8 cellular contexts compared by ENCODE assay signal in the genomic region with DNA sequence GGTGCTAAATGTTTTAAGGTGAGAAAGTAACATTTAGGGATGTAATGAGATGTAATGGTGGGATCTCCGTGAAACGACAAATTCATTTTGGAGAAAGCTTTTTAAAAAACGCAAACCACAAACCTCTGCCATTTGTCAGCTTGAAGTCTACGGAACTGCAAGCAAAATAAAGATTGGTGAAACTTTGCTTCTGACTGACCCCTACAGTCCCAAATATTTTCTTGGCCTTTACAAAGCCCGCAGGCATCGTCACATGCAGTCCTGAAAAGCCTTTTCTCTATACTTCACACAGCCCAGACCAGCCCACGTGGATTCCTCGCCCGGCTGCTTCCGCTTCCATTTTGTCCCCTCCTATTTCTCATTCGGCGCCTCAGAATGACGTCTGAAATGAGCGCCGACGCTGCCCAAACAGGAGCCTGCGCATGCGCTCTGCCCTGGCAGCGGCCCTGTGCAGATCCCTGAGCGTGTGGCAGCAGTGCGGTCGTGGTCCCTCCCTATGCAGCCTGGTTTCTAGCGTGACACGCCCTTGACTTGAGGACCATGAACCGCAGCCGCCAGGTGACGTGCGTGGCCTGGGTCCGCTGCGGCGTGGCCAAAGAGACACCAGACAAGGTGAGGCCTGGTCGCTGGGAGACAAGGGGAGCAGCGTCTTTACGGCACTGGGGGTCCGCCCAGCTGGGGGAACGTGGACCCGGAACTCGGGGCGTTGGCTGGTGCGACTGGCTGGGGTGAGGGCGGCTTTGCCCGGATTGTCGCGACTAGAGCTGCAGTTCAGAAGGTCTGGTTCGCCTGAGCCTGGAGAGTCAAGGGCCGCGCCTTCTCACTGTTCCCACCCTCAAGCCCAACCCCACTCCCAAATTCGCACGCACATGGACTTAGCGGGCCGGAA. TPM values are rescaled to one million over a fixed set of nuclear protein-coding genes. Genes with fewer than 3 reads are reported as not detected.
A peak's percentile ranks its signal among the peaks of the same experiment; 100 is the strongest.
DNase-seq lines count a peak whose midpoint lies in the region; ATAC-seq and TF ChIP-seq lines count a peak whose summit lies in the region.

Gene PWP1 (plus strand): TSS at position 440 of the 889 bp plus-strand sequence. CDS start 101 bp downstream, at position 541.

- H3K27ac ChIP-seq in GM23338 (ENCODE audit: low read depth), result peak within 1 kb of the TSS; percentile 98

- H2AFZ ChIP-seq in GM23338, result peak within 1 kb of the TSS; percentile 80

- H3K27ac Mint-ChIP-seq in GM23338, result peak within 1 kb of the TSS; percentile 100
- peak within 1 kb of the TSS; percentile 97 for H3K27ac Mint-ChIP-seq in activated T-helper 1 cell treated with anti-CD3 and anti-CD28 coated beads, Interleukin-12 subunit alpha, Interleukin-12 subunit beta, Interleukin-2, Interleukin-4 antibody, amounts not matched to agents 30 ng/mL and 10 ng/mL and 1 ng/mL, durations not matched to agents 14 hours and 24 hours and 36 hours
- H3K27ac Mint-ChIP-seq in naive B cell, result peak within 1 kb of the TSS; percentile 96 to 99 (median 98)
- peak within 1 kb of the TSS; percentile 99 for H3K27ac Mint-ChIP-seq in stimulated activated effector memory CD8-positive, alpha-beta T cell treated with anti-CD3 and anti-CD28 coated beads, Interleukin-12 subunit alpha, Interleukin-12 subunit beta, amount 100 ng/mL, for 72 hours

- peaks cover 14% of the 10 kb centered on the region for H3K27me3 Mint-ChIP-seq in GM23338 (ENCODE audit: insufficient read depth, low read depth, poor library complexity)
- H3K27me3 Mint-ChIP-seq in activated T-helper 1 cell treated with anti-CD3 and anti-CD28 coated beads, Interleukin-12 subunit alpha, Interleukin-12 subunit beta, Interleukin-2, Interleukin-4 antibody, amounts not matched to agents 30 ng/mL and 10 ng/mL and 1 ng/mL, durations not matched to agents 14 hours and 24 hours and 36 hours (ENCODE audit: insufficient read depth), result no peaks in the 10 kb centered on the region
- no peaks in the 10 kb centered on the region for H3K27me3 Mint-ChIP-seq in naive B cell

- peak within 1 kb of the TSS; percentile 80 for H3K4me2 ChIP-seq in GM23338

- peaks cover 7% of the 10 kb centered on the region for H4K20me1 ChIP-seq in GM23338 (replicated peaks; ENCODE audit: insufficient read depth)

- peaks cover 21% of the 10 kb centered on the region for H3K79me2 ChIP-seq in GM23338 (replicated peaks; ENCODE audit: insufficient read depth)

- H3K4me1 ChIP-seq in GM23338 (ENCODE audit: insufficient read depth), result peaks cover 9% of the 10 kb centered on the region

- H3K27me3 ChIP-seq in GM23338 (ENCODE audit: insufficient read depth), result no peaks in the 10 kb centered on the region

- no peak for TF ChIP-seq CTCF in GM23338 (conservative IDR thresholded peaks at IDR 0.05; ENCODE audit: low read depth in 2 of 2)

- DNase-seq in Daoy (ENCODE audit: low read depth) (peak; percentile 97), GM23338 (ENCODE audit: low spot score) (peak; percentile 99), LHCN-M2 (ENCODE audit: low read depth) (peak; percentile 94), RPMI7951 (ENCODE audit: low read depth) (peak; percentile 93), fibroblast of gingiva (ENCODE audit: low read depth) (peak; percentile 91), naive B cell (peak; percentile 95)
- peak; percentile 95 for DNase-seq in activated T-helper 1 cell treated with anti-CD3 and anti-CD28 coated beads, Interleukin-12 subunit alpha, Interleukin-12 subunit beta, Interleukin-2, Interleukin-4 antibody, amounts not matched to agents 30 ng/mL and 10 ng/mL and 1 ng/mL, durations not matched to agents 14 hours and 24 hours and 36 hours (ENCODE audit: low spot score)
- DNase-seq in stimulated activated effector memory CD8-positive, alpha-beta T cell treated with anti-CD3 and anti-CD28 coated beads, Interleukin-12 subunit alpha, Interleukin-12 subunit beta, amount 100 ng/mL, for 72 hours (ENCODE audit: low spot score in 2 of 2), result peak; percentile 93 to 97

- H3K4me1 Mint-ChIP-seq in GM23338 (peaks cover 14% of the 10 kb centered on the region), naive B cell (peaks cover 20 to 31% (median 24%) of the 10 kb centered on the region in 3 donors)
- peaks cover 36% of the 10 kb centered on the region for H3K4me1 Mint-ChIP-seq in activated T-helper 1 cell treated with anti-CD3 and anti-CD28 coated beads, Interleukin-12 subunit alpha, Interleukin-12 subunit beta, Interleukin-2, Interleukin-4 antibody, amounts not matched to agents 30 ng/mL and 10 ng/mL and 1 ng/mL, durations not matched to agents 14 hours and 24 hours and 36 hours (ENCODE audit: low read depth)
- H3K4me1 Mint-ChIP-seq in stimulated activated effector memory CD8-positive, alpha-beta T cell treated with anti-CD3 and anti-CD28 coated beads, Interleukin-12 subunit alpha, Interleukin-12 subunit beta, amount 100 ng/mL, for 72 hours, result peaks cover 25% of the 10 kb centered on the region

- ATAC-seq in GM23338 (peak; percentile 92), naive B cell (ENCODE audit: low read depth in 2 of 2) (peak; percentile 89 to 91)
- peak; percentile 94 for ATAC-seq in stimulated activated effector memory CD8-positive, alpha-beta T cell treated with anti-CD3 and anti-CD28 coated beads, Interleukin-12 subunit alpha, Interleukin-12 subunit beta, amount 100 ng/mL, for 72 hours

- H3K4me3 Mint-ChIP-seq in GM23338 (peak within 1 kb of the TSS; percentile 84), naive B cell (peak within 1 kb of the TSS; percentile 93 to 99 (median 98))
- H3K4me3 Mint-ChIP-seq in activated T-helper 1 cell treated with anti-CD3 and anti-CD28 coated beads, Interleukin-12 subunit alpha, Interleukin-12 subunit beta, Interleukin-2, Interleukin-4 antibody, amounts not matched to agents 30 ng/mL and 10 ng/mL and 1 ng/mL, durations not matched to agents 14 hours and 24 hours and 36 hours, result peak within 1 kb of the TSS; percentile 96
- H3K4me3 Mint-ChIP-seq in stimulated activated effector memory CD8-positive, alpha-beta T cell treated with anti-CD3 and anti-CD28 coated beads, Interleukin-12 subunit alpha, Interleukin-12 subunit beta, amount 100 ng/mL, for 72 hours, result peak within 1 kb of the TSS; percentile 96

- H3K9me3 Mint-ChIP-seq in GM23338, result peaks cover 8% of the 10 kb centered on the region; the same call in 2 of the 3 replicates
- H3K9me3 Mint-ChIP-seq in activated T-helper 1 cell treated with anti-CD3 and anti-CD28 coated beads, Interleukin-12 subunit alpha, Interleukin-12 subunit beta, Interleukin-2, Interleukin-4 antibody, amounts not matched to agents 30 ng/mL and 10 ng/mL and 1 ng/mL, durations not matched to agents 14 hours and 24 hours and 36 hours, result no peaks in the 10 kb centered on the region
- H3K9me3 Mint-ChIP-seq in naive B cell, result peaks cover 0 to 3% (median 0%) of the 10 kb centered on the region in 7 donors
- no peaks in the 10 kb centered on the region for H3K9me3 Mint-ChIP-seq in stimulated activated effector memory CD8-positive, alpha-beta T cell treated with anti-CD3 and anti-CD28 coated beads, Interleukin-12 subunit alpha, Interleukin-12 subunit beta, amount 100 ng/mL, for 72 hours

- H3K36me3 Mint-ChIP-seq in GM23338 (ENCODE audit: low read depth), result peaks cover 25% of the 10 kb centered on the region
- H3K36me3 Mint-ChIP-seq in activated T-helper 1 cell treated with anti-CD3 and anti-CD28 coated beads, Interleukin-12 subunit alpha, Interleukin-12 subunit beta, Interleukin-2, Interleukin-4 antibody, amounts not matched to agents 30 ng/mL and 10 ng/mL and 1 ng/mL, durations not matched to agents 14 hours and 24 hours and 36 hours (ENCODE audit: low read depth), result peaks cover 28% of the 10 kb centered on the region
- H3K36me3 Mint-ChIP-seq in naive B cell, result peaks cover 7 to 18% of the 10 kb centered on the region in 2 donors
- peaks cover 54% of the 10 kb centered on the region for H3K36me3 Mint-ChIP-seq in stimulated activated effector memory CD8-positive, alpha-beta T cell treated with anti-CD3 and anti-CD28 coated beads, Interleukin-12 subunit alpha, Interleukin-12 subunit beta, amount 100 ng/mL, for 72 hours

- no peaks in the 10 kb centered on the region for H3K9me2 ChIP-seq in GM23338 (ENCODE audit: insufficient read depth)

- H3K36me3 ChIP-seq in GM23338 (ENCODE audit: insufficient read depth), result peaks cover 18% of the 10 kb centered on the region

- intact Hi-C loops in activated T-helper 1 cell treated with anti-CD3 and anti-CD28 coated beads, Interleukin-12 subunit alpha, Interleukin-12 subunit beta, Interleukin-2, Interleukin-4 antibody, amounts not matched to agents 30 ng/mL and 10 ng/mL and 1 ng/mL, durations not matched to agents 14 hours and 24 hours and 36 hours (cut with micrococcal nuclease), result loop anchor here (1.0 to 5.0 kb wide), 7 partner anchors 76 to 1792 kb away; partner anchors contain the start of genes ALKBH2, CRY1, FICD and KCTD10

- H3K4me3 ChIP-seq in GM23338, result peak within 1 kb of the TSS; percentile 91

- H3F3A ChIP-seq in GM23338 (replicated peaks; ENCODE audit: low read depth), result peaks cover 2% of the 10 kb centered on the region; the same call in 1 of the 2 replicates

TF ChIP-seq in GM23338, 12 proteins besides CTCF, POLR2A, EP300 and RAD21 (continues in another document):
- TF ChIP-seq CREB1 (CRISPR knock-in tag; IDR thresholded peaks at IDR 0.05; ENCODE audit: low read depth) (peak; percentile 99), ETS1 (IDR thresholded peaks at IDR 0.05) (peak; percentile 82)

RNA-seq across cellular contexts. Expression of gene PWP1, which starts in this region (rescaled TPM):
- total RNA-seq in Daoy (2014; rRNA removed; shearing (Covaris generic)), result 142 and 255 TPM in 2 replicates
- 93.7 and 110 TPM in 2 replicates for total RNA-seq in GM23338 (2014; rRNA removed; shearing (Covaris generic))
- 189 and 211 TPM in 2 replicates for polyA plus RNA-seq in GM23338 (2016; fragmentation: Nextera tagmentation; extraction: Ambion mirVana)
- 99.9 and 153 TPM in 2 replicates for total RNA-seq in LHCN-M2 (2014; rRNA removed)
- 56.5 TPM for polyA plus RNA-seq in LHCN-M2 (2012)
- total RNA-seq in RPMI7951 (2014; rRNA removed; shearing (Covaris generic)), result 59.6 and 67.0 TPM in 2 replicates
- 54.4 and 57.1 TPM in 2 replicates for total RNA-seq in activated T-helper 1 cell treated with anti-CD3 and anti-CD28 coated beads, Interleukin-12 subunit alpha, Interleukin-12 subunit beta, Interleukin-2, Interleukin-4 antibody, amounts not matched to agents 30 ng/mL and 10 ng/mL and 1 ng/mL, durations not matched to agents 14 hours and 24 hours and 36 hours
- polyA plus RNA-seq in naive B cell (ENCODE audit: low read depth in 6 of 6), result 100 to 1,000 TPM; 113 to 143 (median 129) TPM

Comparison
In these comparisons a context has a peak if more than half of its experiments do, and no peak if none do; other contexts are left out.
1. Peak in every context shown above with its lines: DNase-seq, ATAC-seq, H3K4me3 ChIP-seq and H3K27ac ChIP-seq.